ENCODE assay signal across 8 cellular contexts in genomic region chr12:116358850-116359761, GRCh38.
DNase-seq lines count a peak whose midpoint lies in the region; ATAC-seq and TF ChIP-seq lines count a peak whose summit lies in the region.

No MANE protein-coding gene starts in this region.

- no peak overlapping the region for H3K4me3 ChIP-seq in epithelial cell of esophagus (ENCODE audit: low read length)

- DNase-seq in GM13977 (ENCODE audit: low spot score) (peak; percentile 67), NCI-H82 treated with DMSO at 0.1 percent for 48 hours (lab: John Stamatoyannopoulos, UW; ENCODE audit: unreplicated experiment) (peak; percentile 84), epithelial cell of esophagus (ENCODE audit: low read depth) (peak; percentile 90), middle frontal gyrus (ENCODE audit: extremely low spot score, low spot score) (peak; percentile 46)
- peak; percentile 77 for DNase-seq in activated CD8-positive, alpha-beta memory T cell treated with anti-CD3 and anti-CD28 coated beads, Interleukin-2, amount 50 U/mL, for 48 hours
- peak; percentile 24 for DNase-seq in stimulated activated CD8-positive, alpha-beta memory T cell treated with anti-CD3 and anti-CD28 coated beads, Interleukin-15, amount 100 ng/mL, for 24 hours (ENCODE audit: low read depth)

- peak; percentile 76 for ATAC-seq in HG03354 (IDR thresholded peaks at IDR 0.05; ENCODE audit: poor library complexity, severe bottlenecking, unreplicated experiment)
- no peak for ATAC-seq in GM21786 (IDR thresholded peaks at IDR 0.05; ENCODE audit: unreplicated experiment)

- in situ Hi-C loops in GM13977 (cut with MboI; ENCODE audit: low pct_unique_long_range_greater_than_20kb, low sequenced_read_pairs, unreplicated experiment) = no loop called here

- TF ChIP-seq CTCF in GM13977 (IDR thresholded peaks at IDR 0.05; ENCODE audit: extremely low read depth, insufficient read depth, missing control alignments) = no peak
- TF ChIP-seq CTCF in epithelial cell of esophagus (IDR thresholded peaks at IDR 0.05; ENCODE audit: insufficient read depth, low read depth, low read length, missing control alignments) = no peak

Comparison
In these comparisons a context has a peak if more than half of its experiments do, and no peak if none do; other contexts are left out.
1. DNase-seq: peak in every context shown above with its lines; median percentile 90 in epithelial cell of esophagus; 84 in NCI-H82 treated with DMSO at 0.1 percent for 48 hours; 77 in activated CD8-positive, alpha-beta memory T cell treated with anti-CD3 and anti-CD28 coated beads, Interleukin-2, amount 50 U/mL, for 48 hours; 67 in GM13977; 46 in middle frontal gyrus; 24 in stimulated activated CD8-positive, alpha-beta memory T cell treated with anti-CD3 and anti-CD28 coated beads, Interleukin-15, amount 100 ng/mL, for 24 hours.